In the genomic region with DNA sequence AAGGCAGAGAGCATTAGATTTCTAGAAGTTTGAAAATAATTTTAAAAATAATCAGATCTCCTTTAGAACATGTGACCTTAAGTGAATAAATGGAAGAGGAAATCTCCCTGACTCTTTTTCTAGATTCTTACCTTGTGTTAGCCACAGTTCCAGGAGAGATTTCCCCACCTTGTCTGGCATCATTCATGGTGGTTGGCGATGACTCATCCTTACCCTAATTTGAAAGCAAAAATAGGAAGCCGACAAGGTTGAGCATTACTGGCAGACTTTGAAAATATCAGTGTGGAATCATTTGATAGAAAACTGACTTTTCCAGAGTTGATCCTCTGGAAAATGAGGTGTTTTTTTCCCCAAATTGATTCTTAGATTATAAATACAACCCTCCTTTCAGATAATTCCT, we compare ENCODE assay signal across 1 cellular context.
TF ChIP-seq lines count a peak whose summit lies in the region.

No MANE protein-coding gene starts in this region.

TF ChIP-seq in SK-N-SH, 30 proteins besides CTCF, POLR2A, EP300 and RAD21 (continued from another document):
- TF ChIP-seq USF2 (IDR thresholded peaks at IDR 0.05; ENCODE audit: borderline replicate concordance, low read depth, low read length) (no peak), EZH2phosphoT487 (IDR thresholded peaks at IDR 0.05; ENCODE audit: borderline replicate concordance, low read depth) (no peak), SMC3 (IDR thresholded peaks at IDR 0.05; ENCODE audit: low read depth, low read length) (no peak), GATA2 (CRISPR knock-in tag; IDR thresholded peaks at IDR 0.05) (no peak), TCF12 (IDR thresholded peaks at IDR 0.05) (no peak), NRF1 (IDR thresholded peaks at IDR 0.05; ENCODE audit: low read depth, low read length) (no peak), MEF2A (IDR thresholded peaks at IDR 0.05; ENCODE audit: borderline replicate concordance, low read depth) (no peak)
